ENCODE assay signal across 22 cellular contexts in genomic region chr2:186734957-186735734, GRCh38. TPM values are rescaled to one million over a fixed set of nuclear protein-coding genes. Genes with fewer than 3 reads are reported as not detected.
DNase-seq lines count a peak whose midpoint lies in the region; ATAC-seq and TF ChIP-seq lines count a peak whose summit lies in the region.
"Had no signal": no experiment of that assay in that cellular context is flagged by ENCODE, and none has a peak within 500 bp of the region (broad histone marks: within the 10 kb centered on the region; RNA-seq: fewer than 3 reads in every experiment).

No MANE protein-coding gene starts in this region.

- intact Hi-C loops in dorsolateral prefrontal cortex (cut with DNase I) = no loop called here

- DNase-seq in dorsolateral prefrontal cortex (peak in 2 of 10 donors; percentile 26 to 62), T-helper 9 cell (no peak), iPS-NIHi7 (ENCODE audit: extremely low spot score) (no peak), NCI-H226 (no peak)
- DNase-seq: AML-193; CD4-positive, alpha-beta T cell; Karpas-422; NCI-H1092 treated with DMSO at 0.1 percent for 48 hours; NCI-H1436 treated with DMSO at 0.1 percent for 48 hours; NCI-H187 treated with DMSO at 0.1 percent for 48 hours; NCI-H446; NCI-H524 treated with DMSO at 0.1 percent for 48 hours; NCI-H774; PC-9; SJCRH30 had no signal

- peak overlapping the region; percentile 5 for H3K27ac ChIP-seq in HUES48 (ENCODE audit: low read depth, low read length)
- H3K27ac ChIP-seq in dorsolateral prefrontal cortex = peak overlapping the region in 31 of 59 donors; percentile 1 to 72 (median 34)
- H3K27ac ChIP-seq in iPS-20b (ENCODE audit: low read length) = peak overlapping the region; percentile 57
- H3K27ac ChIP-seq: A549; BLaER1 treated with 17β-estradiol and CSF1 and Interleukin-3, amounts not matched to agents 10 nM and 100 nM; PC-9; SJCRH30 had no signal

- H3K4me3 ChIP-seq in HUES48 (ENCODE audit: low read depth, low read length) (no peak overlapping the region; the same call in 1 of the 2 replicates), dorsolateral prefrontal cortex (no peak overlapping the region), iPS-20b (ENCODE audit: low read length) (peak overlapping the region; percentile 1; the same call in 1 of the 2 replicates)
- H3K4me3 ChIP-seq: A549; BLaER1 treated with 17β-estradiol and CSF1 and Interleukin-3, amounts not matched to agents 10 nM and 100 nM; PC-9; SJCRH30 had no signal

- no peak for TF ChIP-seq CTCF in dorsolateral prefrontal cortex (IDR thresholded peaks at IDR 0.05 in 54 of 56, conservative IDR thresholded peaks at IDR 0.05 in 2 of 56; ENCODE audit: low read depth in 1 of 56, partially characterized antibody in 56 of 56)

- H3K4me1 ChIP-seq in HUES48 (ENCODE audit: control insufficient read depth, insufficient read depth, low read length) (peaks cover 16% of the 10 kb centered on the region), iPS-20b (ENCODE audit: insufficient read depth, low read length) (peaks cover 9% of the 10 kb centered on the region; the same call in 1 of the 2 replicates)
- H3K4me1 ChIP-seq: A549; BLaER1 treated with 17β-estradiol and CSF1 and Interleukin-3, amounts not matched to agents 10 nM and 100 nM; SJCRH30 had no signal

- H3K9me3 ChIP-seq in HUES48 (ENCODE audit: control insufficient read depth, insufficient read depth, low read length) (peaks cover 51% of the 10 kb centered on the region), iPS-20b (ENCODE audit: insufficient read depth, low read depth, low read length) (peaks cover 36% of the 10 kb centered on the region)
- H3K9me3 ChIP-seq: A549 had no signal

- H3K9ac ChIP-seq in HUES48 (ENCODE audit: low read depth, low read length) (no peak overlapping the region), iPS-20b (ENCODE audit: low read depth, low read length) (peak overlapping the region; percentile 8; the same call in 1 of the 2 replicates)
- H3K9ac ChIP-seq: BLaER1 treated with 17β-estradiol and CSF1 and Interleukin-3, amounts not matched to agents 10 nM and 100 nM had no signal

- H3K27me3 ChIP-seq in HUES48 (ENCODE audit: control insufficient read depth, insufficient read depth, low read length) (no peaks in the 10 kb centered on the region), dorsolateral prefrontal cortex (no peaks in the 10 kb centered on the region), iPS-20b (ENCODE audit: insufficient read depth, low read length) (no peaks in the 10 kb centered on the region)
- H3K27me3 ChIP-seq: BLaER1 treated with 17β-estradiol and CSF1 and Interleukin-3, amounts not matched to agents 10 nM and 100 nM; SJCRH30 had no signal

- ATAC-seq in GM21423 (IDR thresholded peaks at IDR 0.05; ENCODE audit: unreplicated experiment) = no peak
- ATAC-seq: Right ventricle myocardium inferior, SK-N-SH treated with all-trans-retinoic acid at 6 μM for 48 hours had no signal

- H3K36me3 ChIP-seq in HUES48 (ENCODE audit: control insufficient read depth, insufficient read depth, low read length) (0 out of 2 replicates have a peak, but pooled peaks cover 2% of the 10 kb centered on the region), iPS-20b (ENCODE audit: insufficient read depth, low read depth, low read length) (peaks cover 6% of the 10 kb centered on the region; the same call in 1 of the 2 replicates)
- H3K36me3 ChIP-seq: SJCRH30 had no signal

RNA-seq across cellular contexts. Expression of gene FAM171B, which starts 41.3 kb away (rescaled TPM):
- total RNA-seq in dorsolateral prefrontal cortex = 100 to 1,000 TPM; 110 to 355 (median 223) TPM

Comparison
In these comparisons a context has a peak if more than half of its experiments do, and no peak if none do; other contexts are left out.
1. H3K27ac ChIP-seq: peak in every context shown above with its lines; median percentile 57 in iPS-20b; 34 in dorsolateral prefrontal cortex; 5 in HUES48.